1 cellular context compared by ENCODE assay signal in genomic region chr5:65100846-65101678, GRCh38.
TF ChIP-seq lines count a peak whose summit lies in the region.

No MANE protein-coding gene starts in this region.

TF ChIP-seq in SK-N-SH treated with all-trans-retinoic acid at 6 μM for 48 hours, 23 proteins besides CTCF, POLR2A, EP300 and RAD21 (continued from another document):
- TF ChIP-seq TSHZ2 (CRISPR knock-in tag; IDR thresholded peaks at IDR 0.05) (no peak), ZNF565 (CRISPR knock-in tag; conservative IDR thresholded peaks at IDR 0.05; ENCODE audit: low read depth) (no peak), ZNF8 (CRISPR knock-in tag; IDR thresholded peaks at IDR 0.05) (no peak), BACH2 (CRISPR knock-in tag; IDR thresholded peaks at IDR 0.05; ENCODE audit: borderline replicate concordance) (no peak), ZC3H10 (CRISPR knock-in tag; IDR thresholded peaks at IDR 0.05) (no peak), ISL1 (CRISPR knock-in tag; IDR thresholded peaks at IDR 0.05) (no peak), ZNF70 (CRISPR knock-in tag; IDR thresholded peaks at IDR 0.05) (no peak), ZFP3 (CRISPR knock-in tag; IDR thresholded peaks at IDR 0.05) (no peak)
- TF ChIP-seq, protein P1, sequence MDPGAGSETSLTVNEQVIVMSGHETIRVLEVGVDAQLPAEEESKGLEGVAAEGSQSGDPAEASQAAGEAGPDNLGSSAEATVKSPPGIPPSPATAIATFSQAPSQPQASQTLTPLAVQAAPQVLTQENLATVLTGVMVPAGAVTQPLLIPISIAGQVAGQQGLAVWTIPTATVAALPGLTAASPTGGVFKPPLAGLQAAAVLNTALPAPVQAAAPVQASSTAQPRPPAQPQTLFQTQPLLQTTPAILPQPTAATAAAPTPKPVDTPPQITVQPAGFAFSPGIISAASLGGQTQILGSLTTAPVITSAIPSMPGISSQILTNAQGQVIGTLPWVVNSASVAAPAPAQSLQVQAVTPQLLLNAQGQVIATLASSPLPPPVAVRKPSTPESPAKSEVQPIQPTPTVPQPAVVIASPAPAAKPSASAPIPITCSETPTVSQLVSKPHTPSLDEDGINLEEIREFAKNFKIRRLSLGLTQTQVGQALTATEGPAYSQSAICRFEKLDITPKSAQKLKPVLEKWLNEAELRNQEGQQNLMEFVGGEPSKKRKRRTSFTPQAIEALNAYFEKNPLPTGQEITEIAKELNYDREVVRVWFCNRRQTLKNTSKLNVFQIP (CRISPR knock-in tag; IDR thresholded peaks at IDR 0.05; ENCODE audit: borderline replicate concordance, low read depth), result no peak
- TF ChIP-seq, protein P2, sequence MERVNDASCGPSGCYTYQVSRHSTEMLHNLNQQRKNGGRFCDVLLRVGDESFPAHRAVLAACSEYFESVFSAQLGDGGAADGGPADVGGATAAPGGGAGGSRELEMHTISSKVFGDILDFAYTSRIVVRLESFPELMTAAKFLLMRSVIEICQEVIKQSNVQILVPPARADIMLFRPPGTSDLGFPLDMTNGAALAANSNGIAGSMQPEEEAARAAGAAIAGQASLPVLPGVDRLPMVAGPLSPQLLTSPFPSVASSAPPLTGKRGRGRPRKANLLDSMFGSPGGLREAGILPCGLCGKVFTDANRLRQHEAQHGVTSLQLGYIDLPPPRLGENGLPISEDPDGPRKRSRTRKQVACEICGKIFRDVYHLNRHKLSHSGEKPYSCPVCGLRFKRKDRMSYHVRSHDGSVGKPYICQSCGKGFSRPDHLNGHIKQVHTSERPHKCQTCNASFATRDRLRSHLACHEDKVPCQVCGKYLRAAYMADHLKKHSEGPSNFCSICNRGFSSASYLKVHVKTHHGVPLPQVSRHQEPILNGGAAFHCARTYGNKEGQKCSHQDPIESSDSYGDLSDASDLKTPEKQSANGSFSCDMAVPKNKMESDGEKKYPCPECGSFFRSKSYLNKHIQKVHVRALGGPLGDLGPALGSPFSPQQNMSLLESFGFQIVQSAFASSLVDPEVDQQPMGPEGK (CRISPR knock-in tag; IDR thresholded peaks at IDR 0.05; ENCODE audit: borderline replicate concordance), result no peak
